ENCODE assay signal across 8 cellular contexts in the genomic region with DNA sequence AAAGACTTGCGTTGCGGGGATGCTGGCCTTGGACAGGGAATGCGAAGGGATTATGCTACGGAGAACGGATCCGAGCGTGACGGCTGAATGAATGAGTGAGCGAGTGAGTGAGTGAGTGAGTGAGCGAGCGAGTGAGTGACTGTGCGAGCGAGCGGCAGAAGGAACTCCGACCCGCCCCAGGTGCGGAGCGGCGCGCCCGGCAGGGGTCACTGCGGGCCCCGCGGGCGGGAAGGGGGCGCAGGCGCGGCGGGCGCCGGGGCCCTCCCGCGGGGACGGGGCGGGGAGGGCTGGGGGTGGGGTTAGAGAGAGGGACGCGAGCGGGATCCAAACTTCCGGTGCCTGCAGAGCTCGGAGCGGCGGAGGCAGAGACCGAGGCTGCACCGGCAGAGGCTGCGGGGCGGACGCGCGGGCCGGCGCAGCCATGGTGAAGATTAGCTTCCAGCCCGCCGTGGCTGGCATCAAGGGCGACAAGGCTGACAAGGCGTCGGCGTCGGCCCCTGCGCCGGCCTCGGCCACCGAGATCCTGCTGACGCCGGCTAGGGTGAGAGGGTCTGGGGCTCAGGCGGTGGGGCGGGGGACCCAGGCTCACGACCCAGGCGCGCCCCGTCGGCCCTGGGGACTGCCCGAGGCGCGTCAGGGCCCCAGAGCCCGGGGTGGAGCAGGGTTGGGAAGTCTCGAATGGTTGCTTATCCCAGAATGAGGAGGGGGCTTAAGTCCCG. TPM values are rescaled to one million over a fixed set of nuclear protein-coding genes. Genes with fewer than 3 reads are reported as not detected.
DNase-seq lines count a peak whose midpoint lies in the region; ATAC-seq lines count a peak whose summit lies in the region.

A gene with protein sequence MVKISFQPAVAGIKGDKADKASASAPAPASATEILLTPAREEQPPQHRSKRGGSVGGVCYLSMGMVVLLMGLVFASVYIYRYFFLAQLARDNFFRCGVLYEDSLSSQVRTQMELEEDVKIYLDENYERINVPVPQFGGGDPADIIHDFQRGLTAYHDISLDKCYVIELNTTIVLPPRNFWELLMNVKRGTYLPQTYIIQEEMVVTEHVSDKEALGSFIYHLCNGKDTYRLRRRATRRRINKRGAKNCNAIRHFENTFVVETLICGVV (plus strand): TSS at position 338 of the 719 bp plus-strand sequence. CDS start 84 bp downstream, at position 422.

- peak; percentile 70 for ATAC-seq in GM21723 (IDR thresholded peaks at IDR 0.05; ENCODE audit: unreplicated experiment)
- peak; percentile 80 for ATAC-seq in T-helper 17 cell
- peak; percentile 73 for ATAC-seq in sciatic nerve

- peaks cover 3% of the 10 kb centered on the region for H3K36me3 Mint-ChIP-seq in T-helper 17 cell (ENCODE audit: low read depth)

- peak within 1 kb of the TSS; percentile 91 for H3K27ac Mint-ChIP-seq in T-helper 17 cell

- DNase-seq in ELF-1 (ENCODE audit: low read depth, low spot score) (peak; percentile 81), T-helper 17 cell (peak; percentile 61 to 74 (median 73)), anterior cingulate cortex (lab: John Stamatoyannopoulos, UW) (peak in 54 of 58 donors; percentile 26 to 87 (median 65)), hepatic stellate cell (ENCODE audit: low spot score) (peak; percentile 89), sciatic nerve (ENCODE audit: low spot score) (peak; percentile 79), NCI-H446 (lab: John Stamatoyannopoulos, UW) (no peak)

- no peaks in the 10 kb centered on the region for H3K36me3 ChIP-seq in KOPT-K1 (ENCODE audit: insufficient read depth, low read length)

- H3K27ac ChIP-seq in KOPT-K1 (ENCODE audit: low read depth, low read length, poor library complexity, severe bottlenecking): peak within 1 kb of the TSS; percentile 56

- intact Hi-C loops in sciatic nerve (cut with DNase I): no loop called here

- peak within 1 kb of the TSS; percentile 96 for H3K4me3 Mint-ChIP-seq in T-helper 17 cell

- H3K4me1 Mint-ChIP-seq in T-helper 17 cell: peaks cover 35% of the 10 kb centered on the region

- H3K27me3 Mint-ChIP-seq in T-helper 17 cell: peaks cover 9% of the 10 kb centered on the region

- no peaks in the 10 kb centered on the region for H3K9me3 ChIP-seq in KOPT-K1 (ENCODE audit: insufficient read depth, low read length, poor library complexity, severe bottlenecking)
- H3K9me3 ChIP-seq in T-helper 17 cell (ENCODE audit: control insufficient read depth, low read length, poor library complexity, severe bottlenecking): no peaks in the 10 kb centered on the region

RNA-seq across cellular contexts. Expression of the gene that starts here (rescaled TPM):
- total RNA-seq in T-helper 17 cell: 10 to 100 TPM; 15.3 to 18.6 TPM
- total RNA-seq in sciatic nerve: 136 TPM

Comparison
In these comparisons a context has a peak if more than half of its experiments do, and no peak if none do; other contexts are left out.
1. DNase-seq: peak in ELF-1 (single experiment), T-helper 17 cell (3 of 3), anterior cingulate cortex (54 of 58), hepatic stellate cell (single experiment) and sciatic nerve (single experiment); none in NCI-H446 (0 of 2).
2. Peak in every context shown above with its lines, with median percentiles within 50 percentile points of each other: ATAC-seq.